In genomic region chr15:31871159-31871886, GRCh38 we compare ENCODE assay signal across 8 cellular contexts. TPM values are rescaled to one million over a fixed set of nuclear protein-coding genes. Genes with fewer than 3 reads are reported as not detected.
DNase-seq lines count a peak whose midpoint lies in the region; ATAC-seq and TF ChIP-seq lines count a peak whose summit lies in the region.

No MANE protein-coding gene starts in this region.

- TF ChIP-seq RAD21 in HCT116 (IDR thresholded peaks at IDR 0.05; ENCODE audit: low read depth) = no peak

- TF ChIP-seq CTCF in AG04450 (IDR thresholded peaks at IDR 0.05; ENCODE audit: low read depth, low read length) (no peak), HCT116 (IDR thresholded peaks at IDR 0.05 in 2 of 3, conservative IDR thresholded peaks at IDR 0.05 in 1 of 3; ENCODE audit: borderline replicate concordance in 1 of 3, insufficient read depth in 1 of 3, low read depth in 2 of 3, low read length in 2 of 3) (no peak)

- H3K36me3 ChIP-seq in HCT116 (ENCODE audit: control insufficient read depth in 1 of 2, insufficient read depth in 2 of 2, low read length in 2 of 2) = no peaks in the 10 kb centered on the region
- H3K36me3 ChIP-seq in iPS-18a (ENCODE audit: control insufficient read depth, low read depth, low read length) = no peaks in the 10 kb centered on the region

- H3K9me3 ChIP-seq in AG04450 (ENCODE audit: control insufficient read depth, insufficient read depth, low read length) = no peaks in the 10 kb centered on the region; the same call in 1 of the 2 replicates
- H3K9me3 ChIP-seq in HCT116 (ENCODE audit: control insufficient read depth in 1 of 2, insufficient read depth in 1 of 2, low read depth in 1 of 2, low read length in 2 of 2) = no peaks in the 10 kb centered on the region
- H3K9me3 ChIP-seq in iPS-18a (ENCODE audit: control insufficient read depth, low read depth, low read length) = no peaks in the 10 kb centered on the region

- BruUV-seq in HCT116 (replicated peaks; lab: Mats Ljungman, UMichigan) = no TSS peak

- intact Hi-C loops in HCT116 (cut with micrococcal nuclease) = no loop called here

- DNase-seq in AG04450 (ENCODE audit: low read depth, low spot score) = no peak
- no peak for DNase-seq in HCT116 (ENCODE audit: low read depth, low spot score)
- peak; percentile 13 for DNase-seq in activated naive CD4-positive, alpha-beta T cell treated with anti-CD3 and anti-CD28 coated beads, Interleukin-2, amount 50 U/mL, for 16 hours
- DNase-seq in UCSD-AML1 (lab: John Stamatoyannopoulos, UW; ENCODE audit: unreplicated experiment) = no peak
- DNase-seq in EL = no peak

- no peaks in the 10 kb centered on the region for H3K9me3 Mint-ChIP-seq in stimulated activated naive CD8-positive, alpha-beta T cell treated with anti-CD3 and anti-CD28 coated beads, Interleukin-15, Interleukin-2, amounts not matched to agents 100 ng/mL and 50 ng/mL, for 24 hours

- H3K4me1 ChIP-seq in HCT116 (ENCODE audit: control insufficient read depth in 1 of 2, insufficient read depth in 2 of 2, low read length in 2 of 2) = peaks cover 2 to 5% of the 10 kb centered on the region in 2 experiments; a peak in 2 of 4 replicates
- peaks cover 8% of the 10 kb centered on the region for H3K4me1 ChIP-seq in iPS-18a (ENCODE audit: control insufficient read depth, low read depth, low read length)

- RAD21 ChIA-PET in HCT116 (lab: Charles Lee; ENCODE audit: low non-redundant PET in 1 of 2, low total read pairs in 2 of 2, uncharacterized antibody in 2 of 2, unreplicated experiment in 2 of 2) = no interaction called here

- H3K4me3 Mint-ChIP-seq in stimulated activated naive CD8-positive, alpha-beta T cell treated with anti-CD3 and anti-CD28 coated beads, Interleukin-15, Interleukin-2, amounts not matched to agents 100 ng/mL and 50 ng/mL, for 24 hours = peak overlapping the region; percentile 85

- ATAC-seq in HCT116 (peak; percentile 6; the same call in 1 of the 2 replicates), GM21786 (IDR thresholded peaks at IDR 0.05; ENCODE audit: unreplicated experiment) (no peak)

- peak overlapping the region; percentile 41; the same call in 1 of the 2 replicates for H3K9ac ChIP-seq in HCT116 (ENCODE audit: low read length)
- peak overlapping the region; percentile 53 for H3K9ac ChIP-seq in iPS-18a (ENCODE audit: low read length)

- peak overlapping the region; percentile 83 for H3K4me2 ChIP-seq in HCT116 (ENCODE audit: low read length)

- H3K27me3 Mint-ChIP-seq in stimulated activated naive CD8-positive, alpha-beta T cell treated with anti-CD3 and anti-CD28 coated beads, Interleukin-15, Interleukin-2, amounts not matched to agents 100 ng/mL and 50 ng/mL, for 24 hours = peaks cover 29% of the 10 kb centered on the region

- H3K4me1 Mint-ChIP-seq in stimulated activated naive CD8-positive, alpha-beta T cell treated with anti-CD3 and anti-CD28 coated beads, Interleukin-15, Interleukin-2, amounts not matched to agents 100 ng/mL and 50 ng/mL, for 24 hours (ENCODE audit: low read depth) = peaks cover 5% of the 10 kb centered on the region

- H3K27ac Mint-ChIP-seq in stimulated activated naive CD8-positive, alpha-beta T cell treated with anti-CD3 and anti-CD28 coated beads, Interleukin-15, Interleukin-2, amounts not matched to agents 100 ng/mL and 50 ng/mL, for 24 hours = peak overlapping the region; percentile 40

- H2AFZ ChIP-seq in HCT116 (ENCODE audit: low read depth, low read length, poor library complexity, severe bottlenecking) = no peak overlapping the region

- H3K36me3 Mint-ChIP-seq in stimulated activated naive CD8-positive, alpha-beta T cell treated with anti-CD3 and anti-CD28 coated beads, Interleukin-15, Interleukin-2, amounts not matched to agents 100 ng/mL and 50 ng/mL, for 24 hours (ENCODE audit: low read depth) = no peaks in the 10 kb centered on the region

- POLR2A ChIA-PET in AG04450 (lab: Yijun Ruan, JAX) = no interaction called here
- POLR2A ChIA-PET in HCT116 (lab: Charles Lee) = no interaction called here

- H3K27me3 ChIP-seq in AG04450 (ENCODE audit: control insufficient read depth, insufficient read depth, low read length) (peaks cover 10% of the 10 kb centered on the region), HCT116 (ENCODE audit: insufficient read depth, low read length) (no peaks in the 10 kb centered on the region), iPS-18a (ENCODE audit: control insufficient read depth, insufficient read depth, low read length) (peaks cover 17% of the 10 kb centered on the region)

- H3K27ac ChIP-seq in AG04450 (ENCODE audit: low read depth, low read length) (no peak overlapping the region), HCT116 (ENCODE audit: low read depth, low read length) (peak overlapping the region; percentile 41; the same call in 1 of the 2 replicates), iPS-18a (ENCODE audit: low read length) (no peak overlapping the region)

- peak overlapping the region; percentile 62 for H3K4me3 ChIP-seq in AG04450 (ENCODE audit: low read depth, low read length)
- H3K4me3 ChIP-seq in HCT116 (replicated peaks in 1 of 2; ENCODE audit: low read depth in 1 of 2, low read length in 2 of 2) = peak overlapping the region; percentile 40 to 55
- peak overlapping the region; percentile 71 for H3K4me3 ChIP-seq in iPS-18a (ENCODE audit: low read length)

- CTCF ChIA-PET in AG04450 (lab: Charles Lee) (no interaction called here), HCT116 (lab: Charles Lee) (no interaction called here)

- no peak for TF ChIP-seq POLR2A in HCT116 (IDR thresholded peaks at IDR 0.05; ENCODE audit: borderline replicate concordance, extremely low read depth, insufficient read depth, insufficient read length)

- H3K79me2 ChIP-seq in HCT116 (ENCODE audit: insufficient read depth, low read length) = no peaks in the 10 kb centered on the region

- no peaks in the 10 kb centered on the region for H4K20me1 ChIP-seq in HCT116 (ENCODE audit: insufficient read depth)

- no peaks in the 10 kb centered on the region for H3K9me2 ChIP-seq in HCT116 (ENCODE audit: insufficient read depth)

TF ChIP-seq in HCT116, 20 proteins besides CTCF, POLR2A, EP300 and RAD21:
- TF ChIP-seq ZFX (IDR thresholded peaks at IDR 0.05) (0 out of 2 replicates have a peak, but pooled peaks have one; percentile 7), FOSL1 (IDR thresholded peaks at IDR 0.05; ENCODE audit: low read depth) (no peak), SP1 (IDR thresholded peaks at IDR 0.05; ENCODE audit: low read depth) (no peak), YY1 (IDR thresholded peaks at IDR 0.05; ENCODE audit: extremely low read depth, insufficient replicate concordance, low read depth, low read length) (no peak), CEBPB (IDR thresholded peaks at IDR 0.05; ENCODE audit: low read depth) (no peak), ZBTB33 (IDR thresholded peaks at IDR 0.05; ENCODE audit: extremely low read depth, insufficient replicate concordance, low read length) (no peak)

RNA-seq across cellular contexts. Expression of gene OTUD7A, which starts 0.8 kb away (rescaled TPM):
- polyA plus RNA-seq in AG04450 (2011; rRNA removed) = 0.01 and 0.05 TPM in 2 replicates
- polyA minus RNA-seq in AG04450 (2011; rRNA and poly(A)+ RNA removed) = 0.09 and 2.1 TPM in 2 replicates
- total RNA-seq in HCT116 (2021; ENCODE audit: unreplicated experiment) = 2.2 TPM
- polyA plus RNA-seq in HCT116 (2012) = 1.0 TPM in 2 replicates
